In the genomic region with DNA sequence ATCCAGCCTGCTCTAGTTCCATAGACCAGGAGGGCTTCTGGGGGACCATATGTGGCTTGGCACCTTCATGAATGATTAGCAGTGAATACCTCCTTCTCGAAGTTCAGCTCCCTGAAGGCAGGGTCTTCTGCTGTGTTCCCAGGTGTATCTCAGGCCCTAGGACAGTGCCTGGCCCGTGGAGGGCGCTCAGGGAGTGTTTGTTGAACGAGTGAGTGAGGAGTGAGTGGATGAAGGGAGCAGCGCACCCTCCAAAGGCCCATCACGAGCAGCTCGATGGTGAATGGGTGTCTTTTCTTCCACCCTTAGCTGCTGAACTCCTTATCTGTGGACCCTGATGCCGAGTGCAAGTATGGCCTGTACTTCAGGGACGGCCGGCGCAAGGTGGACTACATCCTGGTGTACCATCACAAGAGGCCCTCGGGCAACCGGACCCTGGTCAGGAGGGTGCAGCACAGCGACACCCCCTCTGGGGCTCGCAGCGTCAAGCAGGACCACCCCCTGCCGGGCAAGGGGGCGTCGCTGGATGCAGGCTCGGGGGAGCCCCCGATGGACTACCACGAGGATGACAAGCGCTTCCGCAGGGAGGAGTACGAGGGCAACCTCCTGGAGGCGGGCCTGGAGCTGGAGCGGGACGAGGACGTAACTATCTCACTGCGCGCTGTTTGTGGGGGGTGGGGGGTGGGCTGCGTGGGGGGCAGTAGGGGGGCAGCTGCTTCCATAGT, we compare ENCODE assay signal across 32 cellular contexts. TPM values are rescaled to one million over a fixed set of nuclear protein-coding genes. Genes with fewer than 3 reads are reported as not detected.
DNase-seq lines count a peak whose midpoint lies in the region; ATAC-seq and TF ChIP-seq lines count a peak whose summit lies in the region.
"Had no signal": no experiment of that assay in that cellular context is flagged by ENCODE, and none has a peak within 500 bp of the region (broad histone marks: within the 10 kb centered on the region; RNA-seq: fewer than 3 reads in every experiment).

No MANE protein-coding gene starts in this region.

- H3K4me3 ChIP-seq in breast epithelium = no peak overlapping the region
- H3K4me3 ChIP-seq in brain microvascular endothelial cell (ENCODE audit: low read depth, low read length) = no peak overlapping the region
- no peak overlapping the region for H3K4me3 ChIP-seq in upper lobe of right lung
- no peak overlapping the region for H3K4me3 ChIP-seq in upper lobe of left lung
- H3K4me3 ChIP-seq: body of pancreas, gastrocnemius medialis, hepatocyte, mucosa of descending colon, transverse colon had no signal

- BruUV-seq in MCF 10A (replicated peaks; lab: Mats Ljungman, UMichigan) = no TSS peak

- ATAC-seq in upper lobe of right lung = no peak
- no peak for ATAC-seq in upper lobe of left lung (ENCODE audit: low FRiP score in 2 of 2)
- ATAC-seq in natural killer cell treated with Interleukin-12 subunit alpha and Interleukin-12 subunit beta and Interleukin-15 and Interleukin-18, amount 100 ng/mL, for 72 hours = no peak
- ATAC-seq: activated CD4-positive, CD25-positive, alpha-beta regulatory T cell treated with anti-CD3 and anti-CD28 coated beads, Interleukin-2, amount 50 U/mL, for 24 hours; activated T-cell treated with anti-CD3 and anti-CD28 coated beads, Interleukin-2, amount 50 U/mL, for 72 hours; body of pancreas; CD8-positive, alpha-beta T cell; gastrocnemius medialis; left colon; mucosa of descending colon; natural killer cell; stimulated activated effector memory CD8-positive, alpha-beta T cell treated with anti-CD3 and anti-CD28 coated beads, Interleukin-12 subunit alpha, Interleukin-12 subunit beta, amount 100 ng/mL, for 72 hours; T-helper 17 cell had no signal

- no peak overlapping the region for H3K27ac Mint-ChIP-seq in MCF 10A (ENCODE audit: low read depth, unreplicated experiment)
- no peak overlapping the region for H3K27ac Mint-ChIP-seq in natural killer cell treated with Interleukin-12 subunit alpha and Interleukin-12 subunit beta and Interleukin-15 and Interleukin-18, amount 100 ng/mL, for 72 hours
- H3K27ac Mint-ChIP-seq: activated T-cell treated with anti-CD3 and anti-CD28 coated beads, Interleukin-2, amount 50 U/mL, for 72 hours; CD8-positive, alpha-beta T cell; natural killer cell; stimulated activated effector memory CD8-positive, alpha-beta T cell treated with anti-CD3 and anti-CD28 coated beads, Interleukin-12 subunit alpha, Interleukin-12 subunit beta, amount 100 ng/mL, for 72 hours; T-helper 17 cell had no signal

- H3K4me3 Mint-ChIP-seq in MCF 10A (ENCODE audit: unreplicated experiment) = no peak overlapping the region
- H3K4me3 Mint-ChIP-seq in natural killer cell treated with Interleukin-12 subunit alpha and Interleukin-12 subunit beta and Interleukin-15 and Interleukin-18, amount 100 ng/mL, for 72 hours = no peak overlapping the region
- H3K4me3 Mint-ChIP-seq: activated T-cell treated with anti-CD3 and anti-CD28 coated beads, Interleukin-2, amount 50 U/mL, for 72 hours; CD8-positive, alpha-beta T cell; natural killer cell; stimulated activated effector memory CD8-positive, alpha-beta T cell treated with anti-CD3 and anti-CD28 coated beads, Interleukin-12 subunit alpha, Interleukin-12 subunit beta, amount 100 ng/mL, for 72 hours; T-helper 17 cell had no signal

- CTCF ChIA-PET in MCF 10A (lab: Yijun Ruan, JAX) = interaction anchor here (1.7 kb wide), 1 partner anchor 171 kb away, joined by 3 read pairs; no protein-coding TSS in a partner anchor

- POLR2A ChIA-PET in MCF 10A (lab: Yijun Ruan, JAX) = no interaction called here

- peak; percentile 37; the same call in 1 of the 2 replicates for TF ChIP-seq RAD21 in Ishikawa (IDR thresholded peaks at IDR 0.05; ENCODE audit: low read depth)

- H3K27me3 Mint-ChIP-seq in MCF 10A (ENCODE audit: insufficient read depth, unreplicated experiment) = peaks cover 16% of the 10 kb centered on the region
- H3K27me3 Mint-ChIP-seq in natural killer cell treated with Interleukin-12 subunit alpha and Interleukin-12 subunit beta and Interleukin-15 and Interleukin-18, amount 100 ng/mL, for 72 hours = peaks cover 0 to 9% of the 10 kb centered on the region in 2 donors

- H3K36me3 ChIP-seq in breast epithelium (no peaks in the 10 kb centered on the region), brain microvascular endothelial cell (replicated peaks) (no peaks in the 10 kb centered on the region), upper lobe of right lung (no peaks in the 10 kb centered on the region), upper lobe of left lung (no peaks in the 10 kb centered on the region)
- H3K36me3 ChIP-seq: gastrocnemius medialis, transverse colon had no signal

- H3K27ac ChIP-seq in breast epithelium = peak overlapping the region; percentile 84 to 87
- no peak overlapping the region for H3K27ac ChIP-seq in brain microvascular endothelial cell
- H3K27ac ChIP-seq in upper lobe of right lung = no peak overlapping the region
- H3K27ac ChIP-seq in upper lobe of left lung = no peak overlapping the region
- H3K27ac ChIP-seq: hepatocyte, HL-60, transverse colon had no signal

- TF ChIP-seq POLR2A in breast epithelium (IDR thresholded peaks at IDR 0.05) (no peak), upper lobe of left lung (IDR thresholded peaks at IDR 0.05) (no peak)

- in situ Hi-C loops in brain microvascular endothelial cell (cut with HindIII; ENCODE audit: low pct_ligation_motif_present, low sequenced_read_pairs) = no loop called here

- DNase-seq in breast epithelium (ENCODE audit: low spot score in 2 of 2) (no peak), MCF 10A (ENCODE audit: unreplicated experiment) (no peak), brain microvascular endothelial cell (no peak), upper lobe of right lung (peak; percentile 57), upper lobe of left lung (no peak), AG20443 (ENCODE audit: low spot score) (no peak)
- no peak for DNase-seq in natural killer cell treated with Interleukin-12 subunit alpha and Interleukin-12 subunit beta and Interleukin-15 and Interleukin-18, amount 100 ng/mL, for 72 hours (ENCODE audit: low spot score)
- DNase-seq: activated CD4-positive, alpha-beta T cell treated with anti-CD3 and anti-CD28 coated beads, Interleukin-2, amount 50 U/mL, for 4 hours; activated naive CD4-positive, alpha-beta T cell treated with Interleukin-2 at 50 U/mL for 16 hours; activated T-cell treated with anti-CD3 and anti-CD28 coated beads, Interleukin-2, amount 50 U/mL, for 72 hours; body of pancreas; CD8-positive, alpha-beta T cell; cerebellar nuclear complex; gastrocnemius medialis; Kasumi-1; left colon; mucosa of descending colon; natural killer cell; NCI-H2107; NCI-H446; NCI-H82; stimulated activated CD4-positive, alpha-beta T cell treated with anti-CD3 and anti-CD28 coated beads, Interleukin-15, amount 100 ng/mL, for 24 hours; T-helper 17 cell; transverse colon had no signal

- intact Hi-C loops in breast epithelium (cut with DNase I; ENCODE audit: low total_unique reads) (no loop called here), MCF 10A (cut with micrococcal nuclease) (loop anchor here (10.0 kb wide), 1 partner anchor 107 kb away; no protein-coding TSS in a partner anchor), upper lobe of right lung (cut with DNase I) (no loop called here)

- no peaks in the 10 kb centered on the region for H3K9me3 Mint-ChIP-seq in MCF 10A (ENCODE audit: unreplicated experiment)
- no peaks in the 10 kb centered on the region for H3K9me3 Mint-ChIP-seq in natural killer cell treated with Interleukin-12 subunit alpha and Interleukin-12 subunit beta and Interleukin-15 and Interleukin-18, amount 100 ng/mL, for 72 hours
- H3K9me3 Mint-ChIP-seq: activated T-cell treated with anti-CD3 and anti-CD28 coated beads, Interleukin-2, amount 50 U/mL, for 72 hours; CD8-positive, alpha-beta T cell; natural killer cell; stimulated activated effector memory CD8-positive, alpha-beta T cell treated with anti-CD3 and anti-CD28 coated beads, Interleukin-12 subunit alpha, Interleukin-12 subunit beta, amount 100 ng/mL, for 72 hours had no signal

- H3K9me3 ChIP-seq in breast epithelium (no peaks in the 10 kb centered on the region), upper lobe of right lung (no peaks in the 10 kb centered on the region), upper lobe of left lung (no peaks in the 10 kb centered on the region)
- H3K9me3 ChIP-seq: body of pancreas, gastrocnemius medialis, mucosa of descending colon, transverse colon had no signal

- no peaks in the 10 kb centered on the region for H3K27me3 ChIP-seq in breast epithelium
- no peaks in the 10 kb centered on the region for H3K27me3 ChIP-seq in brain microvascular endothelial cell (replicated peaks)
- H3K27me3 ChIP-seq in upper lobe of right lung = no peaks in the 10 kb centered on the region
- H3K27me3 ChIP-seq in upper lobe of left lung = no peaks in the 10 kb centered on the region
- H3K27me3 ChIP-seq: body of pancreas, gastrocnemius medialis had no signal

- no peaks in the 10 kb centered on the region for H3K4me1 Mint-ChIP-seq in MCF 10A (ENCODE audit: insufficient read depth, unreplicated experiment)
- no peaks in the 10 kb centered on the region for H3K4me1 Mint-ChIP-seq in natural killer cell treated with Interleukin-12 subunit alpha and Interleukin-12 subunit beta and Interleukin-15 and Interleukin-18, amount 100 ng/mL, for 72 hours (ENCODE audit: low read depth in 2 of 2)
- H3K4me1 Mint-ChIP-seq: natural killer cell; stimulated activated effector memory CD8-positive, alpha-beta T cell treated with anti-CD3 and anti-CD28 coated beads, Interleukin-12 subunit alpha, Interleukin-12 subunit beta, amount 100 ng/mL, for 72 hours; T-helper 17 cell had no signal

- H3K4me1 ChIP-seq in breast epithelium = peaks cover 8 to 24% of the 10 kb centered on the region in 2 donors
- no peaks in the 10 kb centered on the region for H3K4me1 ChIP-seq in upper lobe of right lung
- peaks cover 0 to 3% (median 0%) of the 10 kb centered on the region in 4 donors for H3K4me1 ChIP-seq in upper lobe of left lung

- no peak for TF ChIP-seq CTCF in breast epithelium (IDR thresholded peaks at IDR 0.05)
- TF ChIP-seq CTCF in MCF 10A (IDR thresholded peaks at IDR 0.05; ENCODE audit: unreplicated experiment) = no peak
- peak; percentile 13 for TF ChIP-seq CTCF in brain microvascular endothelial cell (IDR thresholded peaks at IDR 0.05; ENCODE audit: low read depth, low read length, missing control alignments)
- TF ChIP-seq CTCF in upper lobe of right lung (IDR thresholded peaks at IDR 0.05) = no peak
- no peak for TF ChIP-seq CTCF in upper lobe of left lung (IDR thresholded peaks at IDR 0.05)

- no peaks in the 10 kb centered on the region for H3K36me3 Mint-ChIP-seq in MCF 10A (ENCODE audit: insufficient read depth, unreplicated experiment)
- no peaks in the 10 kb centered on the region for H3K36me3 Mint-ChIP-seq in natural killer cell treated with Interleukin-12 subunit alpha and Interleukin-12 subunit beta and Interleukin-15 and Interleukin-18, amount 100 ng/mL, for 72 hours
- H3K36me3 Mint-ChIP-seq: CD8-positive, alpha-beta T cell; natural killer cell; stimulated activated effector memory CD8-positive, alpha-beta T cell treated with anti-CD3 and anti-CD28 coated beads, Interleukin-12 subunit alpha, Interleukin-12 subunit beta, amount 100 ng/mL, for 72 hours had no signal

- TF ChIP-seq EP300 in Ishikawa (IDR thresholded peaks at IDR 0.05; ENCODE audit: borderline replicate concordance) (no peak), upper lobe of left lung (IDR thresholded peaks at IDR 0.05) (no peak)

- 56 to 68% methylated on average over 16 to 32 of the region's 32 CpGs for WGBS in upper lobe of left lung, 2 donors

RNA-seq across cellular contexts. Expression of a gene that starts 9.5 kb away (rescaled TPM):
- total RNA-seq in breast epithelium (10 to 100 TPM in 2 of 3 donors, 1 to 10 TPM in 1; 3.7 to 95.0 (median 53.7) TPM), MCF 10A (2022) (not detected in 2 replicates), upper lobe of right lung (16.8 TPM), upper lobe of left lung (10 to 100 TPM in 2 of 6 donors, 1 to 10 TPM in 4; 4.8 to 13.2 (median 7.2) TPM)
- total RNA-seq in natural killer cell treated with Interleukin-12 subunit alpha and Interleukin-12 subunit beta and Interleukin-15 and Interleukin-18, amount 100 ng/mL, for 72 hours = not detected
- total RNA-seq: activated T-cell treated with anti-CD3 and anti-CD28 coated beads, Interleukin-2, amount 50 U/mL, for 72 hours; CD8-positive, alpha-beta T cell; dermis microvascular lymphatic vessel endothelial cell; lung microvascular endothelial cell; natural killer cell; osteoblast had no signal

Comparison
In these comparisons a context has a peak if more than half of its experiments do, and no peak if none do; other contexts are left out.
1. H3K27ac ChIP-seq: peak in breast epithelium (2 of 2); none in brain microvascular endothelial cell (single experiment), upper lobe of right lung (single experiment) and upper lobe of left lung (0 of 4).